Comparison of ENCODE assay signal across 8 cellular contexts in genomic region chr17:57747221-57748017, GRCh38. TPM values are rescaled to one million over a fixed set of nuclear protein-coding genes. Genes with fewer than 3 reads are reported as not detected.
DNase-seq lines count a peak whose midpoint lies in the region; ATAC-seq and TF ChIP-seq lines count a peak whose summit lies in the region.

No MANE protein-coding gene starts in this region.

- BruUV-seq in mammary epithelial cell (replicated peaks; lab: Mats Ljungman, UMichigan), result no TSS peak

- H3K27me3 ChIP-seq in GM06990 (replicated peaks; ENCODE audit: control insufficient read depth, insufficient read depth, low read length), result no peaks in the 10 kb centered on the region; the same call in 1 of the 2 replicates
- no peaks in the 10 kb centered on the region for H3K27me3 ChIP-seq in mammary epithelial cell (ENCODE audit: insufficient read depth, low read length)
- H3K27me3 ChIP-seq in kidney epithelial cell (ENCODE audit: control insufficient read depth, insufficient read depth, low read length), result peaks cover 20% of the 10 kb centered on the region

- H3K9me3 Mint-ChIP-seq in T-cell, result no peaks in the 10 kb centered on the region

- no peak overlapping the region for H3K9ac ChIP-seq in mammary epithelial cell (ENCODE audit: insufficient read depth, low read length)

- H3K36me3 ChIP-seq in GM06990 (ENCODE audit: control insufficient read depth, insufficient read depth, low read length) (no peaks in the 10 kb centered on the region), mammary epithelial cell (ENCODE audit: insufficient read depth, low read length) (no peaks in the 10 kb centered on the region), kidney epithelial cell (ENCODE audit: control insufficient read depth, insufficient read depth, low read length) (no peaks in the 10 kb centered on the region)

- H3K4me1 ChIP-seq in mammary epithelial cell (ENCODE audit: insufficient read depth, low read length), result no peaks in the 10 kb centered on the region

- no peak overlapping the region for H3K4me2 ChIP-seq in mammary epithelial cell (ENCODE audit: insufficient read depth, low read depth, low read length)

- dilution Hi-C loops in mammary epithelial cell (cut with HindIII; ENCODE audit: low sequenced_read_pairs), result no loop called here

- H3K27ac Mint-ChIP-seq in T-cell, result no peak overlapping the region

- WGBS in mammary epithelial cell (ENCODE audit: low coverage, missing lambda C conversion rate), result 42% methylated on average over 5 of the region's 6 CpGs

- H3K9me3 ChIP-seq in mammary epithelial cell (replicated peaks; ENCODE audit: insufficient read depth, low read length), result no peaks in the 10 kb centered on the region

- no peak overlapping the region for H2AFZ ChIP-seq in mammary epithelial cell (ENCODE audit: low read depth, low read length)

- ATAC-seq in T-cell (replicated peaks in 1 of 4) (peak; percentile 59 to 75 (median 66)), HG03520 (IDR thresholded peaks at IDR 0.05; ENCODE audit: unreplicated experiment) (no peak)

- peaks cover 0 to 4% of the 10 kb centered on the region in 2 donors for H3K27me3 Mint-ChIP-seq in T-cell

- TF ChIP-seq CTCF in 22Rv1 (IDR thresholded peaks at IDR 0.05) (peak; percentile 87), GM06990 (IDR thresholded peaks at IDR 0.05; ENCODE audit: insufficient read depth, low read length, poor library complexity, severe bottlenecking) (peak; percentile 80), mammary epithelial cell (conservative IDR thresholded peaks at IDR 0.05 in 1 of 2, IDR thresholded peaks at IDR 0.05 in 1 of 2; ENCODE audit: extremely low read depth in 1 of 2, insufficient read depth in 1 of 2, low read depth in 1 of 2, low read length in 2 of 2) (peak; percentile 75 to 84), kidney epithelial cell (IDR thresholded peaks at IDR 0.05; ENCODE audit: insufficient read depth, low read length, poor library complexity, severe bottlenecking) (peak; percentile 85)

- H3K4me1 Mint-ChIP-seq in T-cell, result peaks cover 5 to 6% (median 5%) of the 10 kb centered on the region in 3 donors

- H3K4me3 ChIP-seq in GM06990 (replicated peaks; ENCODE audit: low read depth, low read length) (no peak overlapping the region), mammary epithelial cell (replicated peaks in 1 of 3; ENCODE audit: insufficient read depth in 1 of 3, low read depth in 2 of 3, low read length in 3 of 3) (no peak overlapping the region), kidney epithelial cell (ENCODE audit: low read depth, low read length) (no peak overlapping the region)

- H3K27ac ChIP-seq in 22Rv1 (no peak overlapping the region), mammary epithelial cell (ENCODE audit: insufficient read depth, low read depth, low read length) (no peak overlapping the region)

- DNase-seq in GM06990 (ENCODE audit: extremely low read depth, insufficient read length), result no peak
- peak; percentile 82 for DNase-seq in NCI-H1694 (lab: John Stamatoyannopoulos, UW)
- DNase-seq in T-cell, result peak in 27 of 34 experiments; percentile 2 to 40 (median 25)
- DNase-seq in mammary epithelial cell, result peak; percentile 40
- peak; percentile 19 for DNase-seq in kidney epithelial cell (ENCODE audit: low read depth)
- peak; percentile 13 to 20 for DNase-seq in stimulated activated CD4-positive, alpha-beta T cell treated with anti-CD3 and anti-CD28 coated beads, Interleukin-4, amount 100 ng/mL, for 4 hours

- POLR2A ChIA-PET in T-cell (lab: Charles Lee), result interaction anchor here in 1 of 2 donors (1.0 kb wide), 1 partner anchor 505 kb away, joined by 3 read pairs; no protein-coding TSS in a partner anchor

- H3K36me3 Mint-ChIP-seq in T-cell, result no peaks in the 10 kb centered on the region

- no peak overlapping the region for H3K4me3 Mint-ChIP-seq in T-cell

- no peaks in the 10 kb centered on the region for H3K79me2 ChIP-seq in mammary epithelial cell (ENCODE audit: insufficient read depth, low read length)

- intact Hi-C loops in mammary epithelial cell (cut with micrococcal nuclease), result loop anchor here (1.0 to 10.0 kb wide), 7 partner anchors 75 to 616 kb away; no protein-coding TSS in a partner anchor

- in situ Hi-C loops in mammary epithelial cell (cut with MboI; ENCODE audit: low sequenced_read_pairs in 2 of 2), result loop anchor here (5.0 to 25.0 kb wide), 4 partner anchors 160 to 620 kb away; no protein-coding TSS in a partner anchor

- CTCF ChIA-PET in T-cell (lab: Charles Lee) (interaction anchor here (0.6 to 3.4 kb wide), 12 partner anchors 8 to 616 kb away, joined by 3 to 41 read pairs (median 4); no protein-coding TSS in a partner anchor), mammary epithelial cell (lab: Charles Lee; ENCODE audit: low non-redundant PET) (interaction anchor here (0.6 to 1.0 kb wide), 9 partner anchors 23 to 769 kb away, joined by 3 to 18 read pairs (median 4); partner anchors contain the start of gene SCPEP1)

- no peaks in the 10 kb centered on the region for H4K20me1 ChIP-seq in mammary epithelial cell (ENCODE audit: insufficient read depth, low read length)

RNA-seq across cellular contexts. Expression of gene CCDC182, which starts 2.3 kb away (rescaled TPM):
- total RNA-seq in T-cell, result not detected
- not detected for total RNA-seq in mammary epithelial cell
- polyA plus RNA-seq in mammary epithelial cell, result not detected
- polyA minus RNA-seq in mammary epithelial cell, result not detected
- not detected in 2 replicates for total RNA-seq in kidney epithelial cell
